ENCODE assay signal across 28 cellular contexts in the genomic region with DNA sequence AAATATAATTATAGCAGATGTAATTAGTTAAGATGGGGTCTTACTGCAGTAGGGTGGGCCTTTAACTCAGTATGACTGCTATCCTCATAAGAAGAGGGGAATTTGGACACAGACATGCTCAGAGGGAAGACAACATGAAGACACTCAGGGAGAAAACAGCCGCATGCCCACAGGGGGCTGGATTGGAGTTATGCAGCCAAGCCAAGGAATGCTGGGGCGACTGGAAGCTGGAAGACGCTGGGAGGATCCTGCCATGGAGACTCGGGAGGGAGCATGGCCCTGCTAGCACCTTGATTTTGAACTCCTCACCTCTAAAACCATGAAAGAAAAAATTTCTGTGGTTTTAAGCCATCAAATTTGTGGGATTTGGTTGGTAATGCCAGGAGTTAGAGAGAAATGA.
"Had no signal": no experiment of that assay in that cellular context is flagged by ENCODE, and none has a peak within 500 bp of the region (broad histone marks: within the 10 kb centered on the region; RNA-seq: fewer than 3 reads in every experiment).

No MANE protein-coding gene starts in this region.

- H3K4me3 Mint-ChIP-seq: activated CD4-positive, alpha-beta memory T cell treated with anti-CD3 and anti-CD28 coated beads for 36 hours; activated CD4-positive, alpha-beta T cell treated with anti-CD3 and anti-CD28 coated beads for 36 hours; activated CD4-positive, alpha-beta T cell treated with anti-CD3 and anti-CD28 coated beads, Interleukin-2, amount 10 ng/mL, durations not matched to agents 7 days and 5 days; activated naive CD8-positive, alpha-beta T cell treated with anti-CD3 and anti-CD28 coated beads for 36 hours; T-helper 2 cell treated with Interferon-gamma antibody and Interleukin-4, amounts not matched to agents 5 μg/mL and 100 μg/mL, for 36 hours had no signal

- H3K27ac Mint-ChIP-seq: activated CD4-positive, alpha-beta memory T cell treated with anti-CD3 and anti-CD28 coated beads for 36 hours; activated CD4-positive, alpha-beta T cell treated with anti-CD3 and anti-CD28 coated beads for 36 hours; activated CD4-positive, alpha-beta T cell treated with anti-CD3 and anti-CD28 coated beads, Interleukin-2, amount 10 ng/mL, durations not matched to agents 7 days and 5 days; activated naive CD8-positive, alpha-beta T cell treated with anti-CD3 and anti-CD28 coated beads for 36 hours; T-helper 2 cell treated with Interferon-gamma antibody and Interleukin-4, amounts not matched to agents 5 μg/mL and 100 μg/mL, for 36 hours had no signal

- H3K9me3 ChIP-seq: SJCRH30 had no signal

- H3K4me3 ChIP-seq: MG63, SJCRH30, SK-N-MC had no signal

- H3K36me3 ChIP-seq: brain microvascular endothelial cell, MG63, SJCRH30 had no signal

- H3K27me3 Mint-ChIP-seq: activated CD4-positive, alpha-beta memory T cell treated with anti-CD3 and anti-CD28 coated beads for 36 hours; activated CD4-positive, alpha-beta T cell treated with anti-CD3 and anti-CD28 coated beads for 36 hours; activated CD4-positive, alpha-beta T cell treated with anti-CD3 and anti-CD28 coated beads, Interleukin-2, amount 10 ng/mL, durations not matched to agents 7 days and 5 days; activated naive CD8-positive, alpha-beta T cell treated with anti-CD3 and anti-CD28 coated beads for 36 hours had no signal

- H3K27me3 ChIP-seq: brain microvascular endothelial cell, MG63, SJCRH30 had no signal

- H3K9me3 Mint-ChIP-seq: activated CD4-positive, alpha-beta memory T cell treated with anti-CD3 and anti-CD28 coated beads for 36 hours; activated CD4-positive, alpha-beta T cell treated with anti-CD3 and anti-CD28 coated beads, Interleukin-2, amount 10 ng/mL, durations not matched to agents 7 days and 5 days; T-helper 2 cell treated with Interferon-gamma antibody and Interleukin-4, amounts not matched to agents 5 μg/mL and 100 μg/mL, for 36 hours had no signal

- DNase-seq: activated CD4-positive, alpha-beta memory T cell treated with anti-CD3 and anti-CD28 coated beads for 36 hours; activated CD4-positive, alpha-beta T cell treated with anti-CD3 and anti-CD28 coated beads for 36 hours; activated CD4-positive, alpha-beta T cell treated with anti-CD3 and anti-CD28 coated beads, Interleukin-2, amount 10 ng/mL, durations not matched to agents 7 days and 5 days; activated CD8-positive, alpha-beta memory T cell treated with anti-CD3 and anti-CD28 coated beads, Interleukin-2, amount 50 U/mL, for 4 hours; activated effector memory CD4-positive, alpha-beta T cell treated with anti-CD3 and anti-CD28 coated beads, Interleukin-2, amount 50 U/mL, for 16 hours; activated naive CD4-positive, alpha-beta T cell; activated naive CD4-positive, alpha-beta T cell treated with anti-CD3 and anti-CD28 coated beads, Interleukin-2, amount 50 U/mL, for 16 hours; activated naive CD8-positive, alpha-beta T cell treated with anti-CD3 and anti-CD28 coated beads for 36 hours; activated T-cell treated with anti-CD3 and anti-CD28 coated beads for 4 hours; activated T-cell treated with anti-CD3 and anti-CD28 coated beads, Interleukin-2, amount 50 U/mL, for 48 hours; amniotic stem cell; aorta; brain microvascular endothelial cell; Kasumi-1; MG63; NCI-H1048; NCI-H1105 treated with DMSO at 0.1 percent for 48 hours; NCI-H1436; NCI-H1694; NCI-H1930; NCI-H345; NCI-H524 treated with DMSO at 0.1 percent for 48 hours; SHP77; SJCRH30 had no signal

- ATAC-seq: activated CD4-positive, alpha-beta T cell treated with anti-CD3 and anti-CD28 coated beads for 36 hours; activated CD4-positive, CD25-positive, alpha-beta regulatory T cell treated with anti-CD3 and anti-CD28 coated beads, Interleukin-2, amount 50 U/mL, for 24 hours; Panc1 had no signal

- H3K27ac ChIP-seq: brain microvascular endothelial cell, SJCRH30, SK-N-MC had no signal
